ENCODE assay signal across 3 cellular contexts in the genomic region with DNA sequence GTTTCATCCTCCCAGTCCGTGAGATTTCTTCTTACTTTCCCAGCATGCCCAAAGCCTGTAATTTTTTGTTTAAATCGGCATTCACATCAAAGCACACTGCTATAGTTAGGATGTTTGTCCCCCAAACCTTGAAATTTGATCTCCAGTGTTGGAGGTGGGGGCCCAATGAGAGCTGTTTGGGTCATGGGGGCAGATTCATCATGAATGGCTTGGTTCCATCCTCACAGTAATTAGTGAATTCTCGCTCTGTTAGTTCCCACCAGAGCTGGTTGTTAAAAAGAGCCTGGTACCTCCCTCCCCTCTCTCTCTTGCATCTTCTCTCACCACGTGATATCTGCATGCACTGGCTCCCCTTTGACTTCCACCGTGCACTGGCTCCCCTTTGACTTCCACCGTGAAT.
TF ChIP-seq lines count a peak whose summit lies in the region.

No MANE protein-coding gene starts in this region.

TF ChIP-seq in GM23338, 12 proteins besides CTCF, POLR2A, EP300 and RAD21 (continues in another document):
- TF ChIP-seq, protein P1, sequence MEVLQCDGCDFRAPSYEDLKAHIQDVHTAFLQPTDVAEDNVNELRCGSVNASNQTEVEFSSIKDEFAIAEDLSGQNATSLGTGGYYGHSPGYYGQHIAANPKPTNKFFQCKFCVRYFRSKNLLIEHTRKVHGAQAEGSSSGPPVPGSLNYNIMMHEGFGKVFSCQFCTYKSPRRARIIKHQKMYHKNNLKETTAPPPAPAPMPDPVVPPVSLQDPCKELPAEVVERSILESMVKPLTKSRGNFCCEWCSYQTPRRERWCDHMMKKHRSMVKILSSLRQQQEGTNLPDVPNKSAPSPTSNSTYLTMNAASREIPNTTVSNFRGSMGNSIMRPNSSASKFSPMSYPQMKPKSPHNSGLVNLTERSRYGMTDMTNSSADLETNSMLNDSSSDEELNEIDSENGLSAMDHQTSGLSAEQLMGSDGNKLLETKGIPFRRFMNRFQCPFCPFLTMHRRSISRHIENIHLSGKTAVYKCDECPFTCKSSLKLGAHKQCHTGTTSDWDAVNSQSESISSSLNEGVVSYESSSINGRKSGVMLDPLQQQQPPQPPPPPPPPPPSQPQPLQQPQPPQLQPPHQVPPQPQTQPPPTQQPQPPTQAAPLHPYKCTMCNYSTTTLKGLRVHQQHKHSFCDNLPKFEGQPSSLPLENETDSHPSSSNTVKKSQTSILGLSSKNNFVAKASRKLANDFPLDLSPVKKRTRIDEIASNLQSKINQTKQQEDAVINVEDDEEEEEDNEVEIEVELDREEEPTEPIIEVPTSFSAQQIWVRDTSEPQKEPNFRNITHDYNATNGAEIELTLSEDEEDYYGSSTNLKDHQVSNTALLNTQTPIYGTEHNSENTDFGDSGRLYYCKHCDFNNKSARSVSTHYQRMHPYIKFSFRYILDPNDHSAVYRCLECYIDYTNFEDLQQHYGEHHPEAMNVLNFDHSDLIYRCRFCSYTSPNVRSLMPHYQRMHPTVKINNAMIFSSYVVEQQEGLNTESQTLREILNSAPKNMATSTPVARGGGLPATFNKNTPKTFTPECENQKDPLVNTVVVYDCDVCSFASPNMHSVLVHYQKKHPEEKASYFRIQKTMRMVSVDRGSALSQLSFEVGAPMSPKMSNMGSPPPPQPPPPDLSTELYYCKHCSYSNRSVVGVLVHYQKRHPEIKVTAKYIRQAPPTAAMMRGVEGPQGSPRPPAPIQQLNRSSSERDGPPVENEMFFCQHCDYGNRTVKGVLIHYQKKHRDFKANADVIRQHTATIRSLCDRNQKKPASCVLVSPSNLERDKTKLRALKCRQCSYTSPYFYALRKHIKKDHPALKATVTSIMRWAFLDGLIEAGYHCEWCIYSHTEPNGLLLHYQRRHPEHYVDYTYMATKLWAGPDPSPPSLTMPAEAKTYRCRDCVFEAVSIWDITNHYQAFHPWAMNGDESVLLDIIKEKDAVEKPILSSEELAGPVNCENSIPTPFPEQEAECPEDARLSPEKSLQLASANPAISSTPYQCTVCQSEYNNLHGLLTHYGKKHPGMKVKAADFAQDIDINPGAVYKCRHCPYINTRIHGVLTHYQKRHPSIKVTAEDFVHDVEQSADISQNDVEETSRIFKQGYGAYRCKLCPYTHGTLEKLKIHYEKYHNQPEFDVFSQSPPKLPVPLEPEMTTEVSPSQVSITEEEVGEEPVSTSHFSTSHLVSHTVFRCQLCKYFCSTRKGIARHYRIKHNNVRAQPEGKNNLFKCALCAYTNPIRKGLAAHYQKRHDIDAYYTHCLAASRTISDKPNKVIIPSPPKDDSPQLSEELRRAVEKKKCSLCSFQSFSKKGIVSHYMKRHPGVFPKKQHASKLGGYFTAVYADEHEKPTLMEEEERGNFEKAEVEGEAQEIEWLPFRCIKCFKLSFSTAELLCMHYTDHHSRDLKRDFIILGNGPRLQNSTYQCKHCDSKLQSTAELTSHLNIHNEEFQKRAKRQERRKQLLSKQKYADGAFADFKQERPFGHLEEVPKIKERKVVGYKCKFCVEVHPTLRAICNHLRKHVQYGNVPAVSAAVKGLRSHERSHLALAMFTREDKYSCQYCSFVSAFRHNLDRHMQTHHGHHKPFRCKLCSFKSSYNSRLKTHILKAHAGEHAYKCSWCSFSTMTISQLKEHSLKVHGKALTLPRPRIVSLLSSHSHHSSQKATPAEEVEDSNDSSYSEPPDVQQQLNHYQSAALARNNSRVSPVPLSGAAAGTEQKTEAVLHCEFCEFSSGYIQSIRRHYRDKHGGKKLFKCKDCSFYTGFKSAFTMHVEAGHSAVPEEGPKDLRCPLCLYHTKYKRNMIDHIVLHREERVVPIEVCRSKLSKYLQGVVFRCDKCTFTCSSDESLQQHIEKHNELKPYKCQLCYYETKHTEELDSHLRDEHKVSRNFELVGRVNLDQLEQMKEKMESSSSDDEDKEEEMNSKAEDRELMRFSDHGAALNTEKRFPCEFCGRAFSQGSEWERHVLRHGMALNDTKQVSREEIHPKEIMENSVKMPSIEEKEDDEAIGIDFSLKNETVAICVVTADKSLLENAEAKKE (CRISPR knock-in tag; IDR thresholded peaks at IDR 0.05), result no peak

TF ChIP-seq in K562, 482 proteins besides CTCF, POLR2A, EP300 and RAD21:
- TF ChIP-seq IRF2 (CRISPR knock-in tag; IDR thresholded peaks at IDR 0.05) (no peak), DNMT1 (IDR thresholded peaks at IDR 0.05) (no peak)
- TF ChIP-seq, protein P2, sequence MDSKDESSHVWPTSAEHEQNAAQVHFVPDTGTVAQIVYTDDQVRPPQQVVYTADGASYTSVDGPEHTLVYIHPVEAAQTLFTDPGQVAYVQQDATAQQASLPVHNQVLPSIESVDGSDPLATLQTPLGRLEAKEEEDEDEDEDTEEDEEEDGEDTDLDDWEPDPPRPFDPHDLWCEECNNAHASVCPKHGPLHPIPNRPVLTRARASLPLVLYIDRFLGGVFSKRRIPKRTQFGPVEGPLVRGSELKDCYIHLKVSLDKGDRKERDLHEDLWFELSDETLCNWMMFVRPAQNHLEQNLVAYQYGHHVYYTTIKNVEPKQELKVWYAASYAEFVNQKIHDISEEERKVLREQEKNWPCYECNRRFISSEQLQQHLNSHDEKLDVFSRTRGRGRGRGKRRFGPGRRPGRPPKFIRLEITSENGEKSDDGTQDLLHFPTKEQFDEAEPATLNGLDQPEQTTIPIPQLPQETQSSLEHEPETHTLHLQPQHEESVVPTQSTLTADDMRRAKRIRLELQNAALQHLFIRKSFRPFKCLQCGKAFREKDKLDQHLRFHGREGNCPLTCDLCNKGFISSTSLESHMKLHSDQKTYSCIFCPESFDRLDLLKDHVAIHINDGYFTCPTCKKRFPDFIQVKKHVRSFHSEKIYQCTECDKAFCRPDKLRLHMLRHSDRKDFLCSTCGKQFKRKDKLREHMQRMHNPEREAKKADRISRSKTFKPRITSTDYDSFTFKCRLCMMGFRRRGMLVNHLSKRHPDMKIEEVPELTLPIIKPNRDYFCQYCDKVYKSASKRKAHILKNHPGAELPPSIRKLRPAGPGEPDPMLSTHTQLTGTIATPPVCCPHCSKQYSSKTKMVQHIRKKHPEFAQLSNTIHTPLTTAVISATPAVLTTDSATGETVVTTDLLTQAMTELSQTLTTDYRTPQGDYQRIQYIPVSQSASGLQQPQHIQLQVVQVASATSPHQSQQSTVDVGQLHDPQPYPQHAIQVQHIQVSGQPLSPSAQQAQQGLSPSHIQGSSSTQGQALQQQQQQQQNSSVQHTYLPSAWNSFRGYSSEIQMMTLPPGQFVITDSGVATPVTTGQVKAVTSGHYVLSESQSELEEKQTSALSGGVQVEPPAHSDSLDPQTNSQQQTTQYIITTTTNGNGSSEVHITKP (IDR thresholded peaks at IDR 0.05; ENCODE audit: partially characterized antibody), result peak; percentile 19
TF ChIP-seq in K562: peak in this region for 1.

TF ChIP-seq in HEK293T, 16 proteins besides CTCF, POLR2A, EP300 and RAD21:
- TF ChIP-seq FOXK2 (IDR thresholded peaks at IDR 0.05), result no peak
- TF ChIP-seq, protein P3, sequence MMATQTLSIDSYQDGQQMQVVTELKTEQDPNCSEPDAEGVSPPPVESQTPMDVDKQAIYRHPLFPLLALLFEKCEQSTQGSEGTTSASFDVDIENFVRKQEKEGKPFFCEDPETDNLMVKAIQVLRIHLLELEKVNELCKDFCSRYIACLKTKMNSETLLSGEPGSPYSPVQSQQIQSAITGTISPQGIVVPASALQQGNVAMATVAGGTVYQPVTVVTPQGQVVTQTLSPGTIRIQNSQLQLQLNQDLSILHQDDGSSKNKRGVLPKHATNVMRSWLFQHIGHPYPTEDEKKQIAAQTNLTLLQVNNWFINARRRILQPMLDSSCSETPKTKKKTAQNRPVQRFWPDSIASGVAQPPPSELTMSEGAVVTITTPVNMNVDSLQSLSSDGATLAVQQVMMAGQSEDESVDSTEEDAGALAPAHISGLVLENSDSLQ (IDR thresholded peaks at IDR 0.05), result no peak
